ENCODE assay signal across 23 cellular contexts in the genomic region with DNA sequence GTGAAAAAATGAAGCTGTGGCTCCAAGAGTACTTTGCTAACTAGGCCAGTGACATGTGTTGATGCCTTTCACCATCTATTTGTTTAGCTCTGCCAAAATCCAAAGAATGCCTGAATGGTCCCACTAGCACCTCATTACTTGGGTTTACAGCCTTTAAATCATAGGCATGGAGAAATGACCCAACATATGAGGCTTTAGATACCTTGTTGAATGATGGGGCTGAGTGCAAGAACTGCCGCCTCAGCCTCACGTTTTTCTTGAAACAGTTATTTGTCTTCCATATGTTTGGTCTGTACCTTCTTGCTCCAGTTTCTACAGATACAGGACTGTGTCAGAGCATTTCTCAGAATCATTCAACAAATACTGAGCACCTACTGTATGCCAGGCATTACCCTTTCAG. TPM values are rescaled to one million over a fixed set of nuclear protein-coding genes. Genes with fewer than 3 reads are reported as not detected.
DNase-seq lines count a peak whose midpoint lies in the region; ATAC-seq, FAIRE-seq and TF ChIP-seq lines count a peak whose summit lies in the region.
"Had no signal": no experiment of that assay in that cellular context is flagged by ENCODE, and none has a peak within 500 bp of the region (broad histone marks: within the 10 kb centered on the region; RNA-seq: fewer than 3 reads in every experiment).

No MANE protein-coding gene starts in this region.

- ATAC-seq in stimulated activated naive B cell treated with anti-CD40 and anti-IgM and Interleukin-4, amounts not matched to agents 10 μg/mL and 1 μg/mL and 100 μg/mL, for 72 hours (replicated peaks) = no peak
- no peak for ATAC-seq in HG02938 (IDR thresholded peaks at IDR 0.05; ENCODE audit: unreplicated experiment)

- H3K9me3 Mint-ChIP-seq in activated naive CD4-positive, alpha-beta T cell treated with anti-CD3 and anti-CD28 coated beads, Interleukin-2, amount 50 U/mL, for 24 hours = no peaks in the 10 kb centered on the region
- H3K9me3 Mint-ChIP-seq in HFFc6 = no peaks in the 10 kb centered on the region
- no peaks in the 10 kb centered on the region for H3K9me3 Mint-ChIP-seq in stimulated activated naive B cell treated with anti-CD40 and anti-IgM and Interleukin-4, amounts not matched to agents 10 μg/mL and 1 μg/mL and 100 μg/mL, for 72 hours
- H3K9me3 Mint-ChIP-seq: endodermal cell, neural progenitor cell had no signal

- no peak overlapping the region for H2AFZ ChIP-seq in H1 (ENCODE audit: low read length)
- H2AFZ ChIP-seq in trophoblast cell (ENCODE audit: insufficient read depth, low read length, poor library complexity) = no peak overlapping the region
- H2AFZ ChIP-seq: neural progenitor cell had no signal

- H3K4ac ChIP-seq in H1 (replicated peaks; ENCODE audit: insufficient read length, low read depth, low read length) (no peak overlapping the region), trophoblast cell (ENCODE audit: low read depth, low read length) (peak overlapping the region; percentile 12)

- POLR2A ChIA-PET in H1 (lab: Charles Lee; ENCODE audit: partially characterized antibody) = interaction anchor here (1.4 to 66.2 kb wide), 6 partner anchors 4 to 133 kb away, joined by 4 to 2165 read pairs (median 10); a partner anchor contains a TSS

- no peaks in the 10 kb centered on the region for H3K27me3 Mint-ChIP-seq in activated naive CD4-positive, alpha-beta T cell treated with anti-CD3 and anti-CD28 coated beads, Interleukin-2, amount 50 U/mL, for 24 hours
- peaks cover 5% of the 10 kb centered on the region for H3K27me3 Mint-ChIP-seq in HFFc6 (ENCODE audit: insufficient read depth)
- no peaks in the 10 kb centered on the region for H3K27me3 Mint-ChIP-seq in stimulated activated naive B cell treated with anti-CD40 and anti-IgM and Interleukin-4, amounts not matched to agents 10 μg/mL and 1 μg/mL and 100 μg/mL, for 72 hours

- H3K9me3 ChIP-seq in H1 (ENCODE audit: insufficient read depth in 2 of 2, low read depth in 1 of 2, low read length in 1 of 2) (no peaks in the 10 kb centered on the region), trophoblast cell (ENCODE audit: insufficient read depth, low read depth, low read length) (peaks cover 3% of the 10 kb centered on the region)
- H3K9me3 ChIP-seq: BE2C, Caco-2, HAP-1, SJSA1 had no signal

- no peak overlapping the region for H4K8ac ChIP-seq in H1 (ENCODE audit: extremely low read depth, insufficient read depth, low read length)
- no peak overlapping the region for H4K8ac ChIP-seq in trophoblast cell (ENCODE audit: low read depth, low read length)

- no peak overlapping the region for H3K27ac ChIP-seq in H1 (ENCODE audit: low read depth, low read length)
- no peak overlapping the region for H3K27ac ChIP-seq in trophoblast cell (ENCODE audit: low read depth, low read length)
- H3K27ac ChIP-seq: coronary artery, neural progenitor cell, SJSA1 had no signal

- H3K18ac ChIP-seq in H1 (ENCODE audit: extremely low read depth, low read length) (no peak overlapping the region), trophoblast cell (ENCODE audit: low read length) (no peak overlapping the region)

- H3K23ac ChIP-seq in H1 (ENCODE audit: insufficient read length) = no peak overlapping the region
- H3K23ac ChIP-seq in trophoblast cell (ENCODE audit: low read length) = no peak overlapping the region

- 97% methylated on average over 2 of the region's 2 CpGs; no CpG with 5 or more reads in 1 of the 2 experiments for WGBS in H1 (ENCODE audit: extremely low coverage in 1 of 2, insufficient coverage in 1 of 2, insufficient read length in 1 of 2, insufficient replicate concordance in 2 of 2, low coverage in 1 of 2, low lambda C conversion rate in 2 of 2, missing lambda C conversion rate in 1 of 2), 2 experiments
- WGBS in trophoblast cell (ENCODE audit: extremely low coverage, insufficient coverage, insufficient read length) = no CpG with 5 or more reads among the region's 2 CpGs

- peak in 1 of 2 experiments; percentile 57; a peak in 2 of 3 replicates for TF ChIP-seq POLR2A in H1 (IDR thresholded peaks at IDR 0.05; ENCODE audit: control extremely low read depth in 1 of 2, low read depth in 2 of 2, low read length in 2 of 2)

- no peak overlapping the region for H2BK20ac ChIP-seq in H1 (ENCODE audit: low read length)

- H3K36me3 ChIP-seq in H1 (ENCODE audit: control insufficient read depth in 2 of 4, insufficient read depth in 4 of 4, low read length in 3 of 4) (peaks cover 37 to 87% (median 65%) of the 10 kb centered on the region in 4 experiments), trophoblast cell (ENCODE audit: control insufficient read depth in 1 of 2, insufficient read depth in 2 of 2, low read length in 2 of 2) (peaks cover 30 to 58% of the 10 kb centered on the region in 2 experiments)

- peaks cover 45 to 49% of the 10 kb centered on the region in 2 experiments for H4K20me1 ChIP-seq in H1 (replicated peaks in 1 of 2; ENCODE audit: control insufficient read depth in 1 of 2, insufficient read depth in 2 of 2, low read length in 2 of 2)

- no peak for TF ChIP-seq EP300 in H1 (IDR thresholded peaks at IDR 0.05; ENCODE audit: borderline replicate concordance in 1 of 2, low read depth in 2 of 2, low read length in 2 of 2)

- H3K27ac Mint-ChIP-seq in activated naive CD4-positive, alpha-beta T cell treated with anti-CD3 and anti-CD28 coated beads, Interleukin-2, amount 50 U/mL, for 24 hours = peak overlapping the region; percentile 65
- peak overlapping the region; percentile 29; the same call in 1 of the 2 replicates for H3K27ac Mint-ChIP-seq in HFFc6
- no peak overlapping the region for H3K27ac Mint-ChIP-seq in stimulated activated naive B cell treated with anti-CD40 and anti-IgM and Interleukin-4, amounts not matched to agents 10 μg/mL and 1 μg/mL and 100 μg/mL, for 72 hours
- H3K27ac Mint-ChIP-seq: endodermal cell, neural progenitor cell had no signal

- no peak overlapping the region for H4K91ac ChIP-seq in H1 (replicated peaks; ENCODE audit: insufficient read length, low read length)
- no peak overlapping the region for H4K91ac ChIP-seq in trophoblast cell (ENCODE audit: low read depth, low read length)

- H2BK12ac ChIP-seq in H1 (ENCODE audit: low read depth, low read length) (no peak overlapping the region), trophoblast cell (ENCODE audit: low read length) (no peak overlapping the region)

- H2BK15ac ChIP-seq in H1 (ENCODE audit: low read length) = no peak overlapping the region

- H3K4me1 ChIP-seq in H1 (replicated peaks in 1 of 4; ENCODE audit: control insufficient read depth in 3 of 4, insufficient read depth in 4 of 4, low read length in 3 of 4) (peaks cover 0 to 7% (median 2%) of the 10 kb centered on the region in 4 experiments; a peak in 3 of 7 replicates), trophoblast cell (ENCODE audit: control insufficient read depth in 1 of 2, insufficient read depth in 2 of 2, low read length in 2 of 2) (no peaks in the 10 kb centered on the region)
- H3K4me1 ChIP-seq: Caco-2 had no signal

- H3K14ac ChIP-seq in H1 (ENCODE audit: insufficient read length) (no peak overlapping the region), trophoblast cell (ENCODE audit: low read length) (no peak overlapping the region)

- H2BK120ac ChIP-seq in H1 (replicated peaks; ENCODE audit: low read depth, low read length) (no peak overlapping the region), trophoblast cell (ENCODE audit: insufficient read depth, low read length, poor library complexity) (no peak overlapping the region)

- H3K4me2 ChIP-seq in H1 (ENCODE audit: insufficient read depth in 1 of 2, low read depth in 2 of 2, low read length in 2 of 2) = no peak overlapping the region
- H3K4me2 ChIP-seq in trophoblast cell (ENCODE audit: low read length) = no peak overlapping the region
- H3K4me2 ChIP-seq: neural progenitor cell had no signal

- TF ChIP-seq CTCF in HFFc6 (IDR thresholded peaks at IDR 0.05) (no peak), H1 (IDR thresholded peaks at IDR 0.05; ENCODE audit: control extremely low read depth in 1 of 3, insufficient read depth in 1 of 3, low read depth in 1 of 3, low read length in 3 of 3) (no peak)

- H2BK5ac ChIP-seq in H1 (ENCODE audit: low read depth, low read length) (no peak overlapping the region), trophoblast cell (ENCODE audit: low read depth, low read length, poor library complexity) (no peak overlapping the region)

- H3K27me3 ChIP-seq in H1 (replicated peaks in 1 of 4; ENCODE audit: control insufficient read depth in 3 of 4, extremely low read depth in 1 of 4, insufficient read depth in 3 of 4, low read length in 3 of 4) (no peaks in the 10 kb centered on the region), trophoblast cell (ENCODE audit: insufficient read depth, low read length) (no peaks in the 10 kb centered on the region)
- H3K27me3 ChIP-seq: BE2C, neural progenitor cell, SJSA1 had no signal

- no peak overlapping the region for H4K5ac ChIP-seq in H1 (ENCODE audit: insufficient read length, low read depth, low read length)

- CTCF ChIA-PET in H1 (lab: Charles Lee; ENCODE audit: partially characterized antibody) = interaction anchor here (0.6 to 1.8 kb wide), 3 partner anchors 14 to 66 kb away, joined by 3 to 5 read pairs (median 4); a partner anchor contains a TSS

- H2AK5ac ChIP-seq in H1 (ENCODE audit: low read depth, low read length) (no peak overlapping the region), trophoblast cell (ENCODE audit: low read length) (no peak overlapping the region)

- no peak for DNase-seq in activated naive CD4-positive, alpha-beta T cell (lab: John Stamatoyannopoulos, UW)
- DNase-seq in HFFc6 = no peak
- no peak for DNase-seq in H1 (ENCODE audit: low read depth in 1 of 2, low spot score in 2 of 2)
- DNase-seq in trophoblast cell = no peak
- no peak for DNase-seq in stimulated activated naive B cell treated with anti-CD40 and anti-IgM and Interleukin-4, amounts not matched to agents 10 μg/mL and 1 μg/mL and 100 μg/mL, for 72 hours
- no peak for DNase-seq in NCI-H1930 (lab: John Stamatoyannopoulos, UW)
- DNase-seq: activated CD4-positive, alpha-beta T cell treated with anti-CD3 and anti-CD28 coated beads for 4 hours; amniotic stem cell; BE2C; Caco-2; endodermal cell; NCI-H1105; NCI-H2029; NCI-H526 treated with DMSO at 0.1 percent for 48 hours; posterior cingulate gyrus had no signal

- peaks cover 46% of the 10 kb centered on the region for H3K36me3 Mint-ChIP-seq in activated naive CD4-positive, alpha-beta T cell treated with anti-CD3 and anti-CD28 coated beads, Interleukin-2, amount 50 U/mL, for 24 hours
- H3K36me3 Mint-ChIP-seq in HFFc6 (ENCODE audit: low read depth) = peaks cover 74% of the 10 kb centered on the region
- peaks cover 57 to 79% of the 10 kb centered on the region in 2 donors for H3K36me3 Mint-ChIP-seq in stimulated activated naive B cell treated with anti-CD40 and anti-IgM and Interleukin-4, amounts not matched to agents 10 μg/mL and 1 μg/mL and 100 μg/mL, for 72 hours

- peaks cover 75% of the 10 kb centered on the region for H3K4me1 Mint-ChIP-seq in activated naive CD4-positive, alpha-beta T cell treated with anti-CD3 and anti-CD28 coated beads, Interleukin-2, amount 50 U/mL, for 24 hours
- peaks cover 55% of the 10 kb centered on the region for H3K4me1 Mint-ChIP-seq in HFFc6 (ENCODE audit: low read depth)
- peaks cover 32 to 57% of the 10 kb centered on the region in 2 donors for H3K4me1 Mint-ChIP-seq in stimulated activated naive B cell treated with anti-CD40 and anti-IgM and Interleukin-4, amounts not matched to agents 10 μg/mL and 1 μg/mL and 100 μg/mL, for 72 hours

- no peaks in the 10 kb centered on the region for H3K23me2 ChIP-seq in H1 (ENCODE audit: low read depth, low read length)

- H3K56ac ChIP-seq in H1 (replicated peaks; ENCODE audit: insufficient read length, low read depth, low read length) = no peak overlapping the region

- TF ChIP-seq RAD21 in H1 (IDR thresholded peaks at IDR 0.05 in 1 of 2, conservative IDR thresholded peaks at IDR 0.05 in 1 of 2; ENCODE audit: low read depth in 2 of 2, low read length in 2 of 2) = no peak

- peaks cover 6% of the 10 kb centered on the region for H3K79me1 ChIP-seq in H1 (ENCODE audit: low read depth, low read length)
- H3K79me1 ChIP-seq in trophoblast cell (ENCODE audit: low read length) = no peaks in the 10 kb centered on the region

- FAIRE-seq in H1 (lab: Jason Lieb, UNC) = no peak
- FAIRE-seq: keratinocyte had no signal

- H3K9ac ChIP-seq in H1 (replicated peaks in 1 of 4; ENCODE audit: extremely low read depth in 1 of 4, low read depth in 3 of 4, low read length in 3 of 4) (no peak overlapping the region), trophoblast cell (ENCODE audit: low read length) (no peak overlapping the region)
- H3K9ac ChIP-seq: neural progenitor cell had no signal

- no peak overlapping the region for H4K12ac ChIP-seq in trophoblast cell (ENCODE audit: low read depth, low read length)

- H3K4me3 ChIP-seq in H1 (ENCODE audit: extremely low read depth in 1 of 4, insufficient read depth in 2 of 4, low read depth in 3 of 4, low read length in 4 of 4) (no peak overlapping the region), trophoblast cell (ENCODE audit: low read depth, low read length) (no peak overlapping the region)
- H3K4me3 ChIP-seq: HAP-1, neural progenitor cell, SJSA1 had no signal

- H3K79me2 ChIP-seq in H1 (ENCODE audit: control insufficient read depth in 1 of 2, insufficient read depth in 2 of 2, low read length in 2 of 2) (peaks cover 46 to 96% of the 10 kb centered on the region in 2 experiments), trophoblast cell (ENCODE audit: control insufficient read depth, insufficient read depth, low read length, poor library complexity) (peaks cover 9% of the 10 kb centered on the region)

- H3K4me3 Mint-ChIP-seq in activated naive CD4-positive, alpha-beta T cell treated with anti-CD3 and anti-CD28 coated beads, Interleukin-2, amount 50 U/mL, for 24 hours = peak overlapping the region; percentile 91
- no peak overlapping the region for H3K4me3 Mint-ChIP-seq in HFFc6
- no peak overlapping the region for H3K4me3 Mint-ChIP-seq in stimulated activated naive B cell treated with anti-CD40 and anti-IgM and Interleukin-4, amounts not matched to agents 10 μg/mL and 1 μg/mL and 100 μg/mL, for 72 hours
- H3K4me3 Mint-ChIP-seq: endodermal cell, neural progenitor cell had no signal

RNA-seq across cellular contexts. Expression of a gene that starts 8.4 kb away (rescaled TPM):
- 100 to 1,000 TPM; 130 to 147 (median 134) TPM for total RNA-seq in HFFc6 (2021; fragmentation: NEBNext Ultra II Directional; extraction: Animal tissue kit (Norgen Biotek cat#: 25700))
- total RNA-seq in H1 (2021; fragmentation: NEBNext Ultra II Directional; extraction: Animal tissue kit (Norgen Biotek cat#: 25700)) = 192 and 201 TPM in 2 replicates
- 276 and 330 TPM in 2 replicates for polyA plus RNA-seq in H1 (2011; rRNA removed)
- 251 TPM for polyA plus RNA-seq in H1 (2011; cell fraction: cytosol; rRNA removed)
- 120 TPM for polyA plus RNA-seq in H1 (2011; cell fraction: nucleus; rRNA removed)
- 211 to 279 TPM (median 233 TPM) in 4 replicates for polyA plus RNA-seq in H1 (2012, experiment 1 of 2)
- 264 TPM for polyA plus RNA-seq in H1 (2012, experiment 2 of 2)
- polyA plus RNA-seq in H1 (2013, experiment 1 of 2) = 129 TPM
- 128 TPM for polyA plus RNA-seq in H1 (2013, experiment 2 of 2)
- 233 and 261 TPM in 2 replicates for polyA minus RNA-seq in H1 (2011; rRNA and poly(A)+ RNA removed)
- polyA minus RNA-seq in H1 (2011; cell fraction: cytosol; rRNA and poly(A)+ RNA removed) = 68.5 TPM
- 155 TPM for polyA minus RNA-seq in H1 (2011; cell fraction: nucleus; rRNA and poly(A)+ RNA removed)
- polyA plus RNA-seq in trophoblast cell (2013) = 136 and 139 TPM in 2 replicates

RNA-seq across cellular contexts. Expression of a gene that starts 30.4 kb away (rescaled TPM):
- total RNA-seq in HFFc6 (2021; fragmentation: NEBNext Ultra II Directional; extraction: Animal tissue kit (Norgen Biotek cat#: 25700)) = 10 to 100 TPM; 54.1 to 71.5 (median 64.9) TPM
- 142 and 145 TPM in 2 replicates for total RNA-seq in H1 (2021; fragmentation: NEBNext Ultra II Directional; extraction: Animal tissue kit (Norgen Biotek cat#: 25700))
- polyA plus RNA-seq in H1 (2011; rRNA removed) = 67.2 and 81.1 TPM in 2 replicates
- 36.2 TPM for polyA plus RNA-seq in H1 (2011; cell fraction: cytosol; rRNA removed)
- 89.4 TPM for polyA plus RNA-seq in H1 (2011; cell fraction: nucleus; rRNA removed)
- 48.9 to 106 TPM (median 75.9 TPM) in 4 replicates for polyA plus RNA-seq in H1 (2012, experiment 1 of 2)
- 58.7 TPM for polyA plus RNA-seq in H1 (2012, experiment 2 of 2)
- 83.3 TPM for polyA plus RNA-seq in H1 (2013, experiment 1 of 2)
- 76.5 TPM for polyA plus RNA-seq in H1 (2013, experiment 2 of 2)
- polyA minus RNA-seq in H1 (2011; rRNA and poly(A)+ RNA removed) = 36.4 and 42.4 TPM in 2 replicates
- polyA minus RNA-seq in H1 (2011; cell fraction: cytosol; rRNA and poly(A)+ RNA removed) = 61.9 TPM
- 85.1 TPM for polyA minus RNA-seq in H1 (2011; cell fraction: nucleus; rRNA and poly(A)+ RNA removed)
- 57.7 and 58.2 TPM in 2 replicates for polyA plus RNA-seq in trophoblast cell (2013)

RNA-seq across cellular contexts. Expression of a gene that starts 30.8 kb away (rescaled TPM):
- total RNA-seq in HFFc6 (2021; fragmentation: NEBNext Ultra II Directional; extraction: Animal tissue kit (Norgen Biotek cat#: 25700)) = 10 to 100 TPM; 17.0 to 21.1 (median 18.2) TPM
- total RNA-seq in H1 (2021; fragmentation: NEBNext Ultra II Directional; extraction: Animal tissue kit (Norgen Biotek cat#: 25700)) = 27.5 and 30.6 TPM in 2 replicates
- polyA plus RNA-seq in H1 (2011; rRNA removed) = 19.2 and 30.5 TPM in 2 replicates
- polyA plus RNA-seq in H1 (2011; cell fraction: cytosol; rRNA removed) = 32.9 TPM
- polyA plus RNA-seq in H1 (2011; cell fraction: nucleus; rRNA removed) = 37.4 TPM
- polyA plus RNA-seq in H1 (2012, experiment 1 of 2) = 25.2 to 37.5 TPM (median 29.7 TPM) in 4 replicates
- polyA plus RNA-seq in H1 (2012, experiment 2 of 2) = 7.2 TPM
- 25.9 TPM for polyA plus RNA-seq in H1 (2013, experiment 1 of 2)
- 24.2 TPM for polyA plus RNA-seq in H1 (2013, experiment 2 of 2)
- 25.2 and 29.1 TPM in 2 replicates for polyA minus RNA-seq in H1 (2011; rRNA and poly(A)+ RNA removed)
- 11.6 TPM for polyA minus RNA-seq in H1 (2011; cell fraction: cytosol; rRNA and poly(A)+ RNA removed)
- 24.8 TPM for polyA minus RNA-seq in H1 (2011; cell fraction: nucleus; rRNA and poly(A)+ RNA removed)
- polyA plus RNA-seq in trophoblast cell (2013) = 23.6 and 23.8 TPM in 2 replicates

RNA-seq across cellular contexts. Expression of a gene that starts 53.9 kb away (rescaled TPM):
- total RNA-seq in HFFc6 (2021; fragmentation: NEBNext Ultra II Directional; extraction: Animal tissue kit (Norgen Biotek cat#: 25700)) = 10 to 100 TPM; 25.8 to 27.4 (median 26.5) TPM
- total RNA-seq in H1 (2021; fragmentation: NEBNext Ultra II Directional; extraction: Animal tissue kit (Norgen Biotek cat#: 25700)) = 35.2 and 37.1 TPM in 2 replicates
- 37.7 and 57.7 TPM in 2 replicates for polyA plus RNA-seq in H1 (2011; rRNA removed)
- polyA plus RNA-seq in H1 (2011; cell fraction: cytosol; rRNA removed) = 62.4 TPM
- 104 TPM for polyA plus RNA-seq in H1 (2011; cell fraction: nucleus; rRNA removed)
- 55.1 to 70.7 TPM (median 62.8 TPM) in 4 replicates for polyA plus RNA-seq in H1 (2012, experiment 1 of 2)
- polyA plus RNA-seq in H1 (2012, experiment 2 of 2) = 30.4 TPM
- 32.0 TPM for polyA plus RNA-seq in H1 (2013, experiment 1 of 2)
- 33.7 TPM for polyA plus RNA-seq in H1 (2013, experiment 2 of 2)
- 21.6 and 22.1 TPM in 2 replicates for polyA minus RNA-seq in H1 (2011; rRNA and poly(A)+ RNA removed)
- 32.1 TPM for polyA minus RNA-seq in H1 (2011; cell fraction: cytosol; rRNA and poly(A)+ RNA removed)
- 30.1 TPM for polyA minus RNA-seq in H1 (2011; cell fraction: nucleus; rRNA and poly(A)+ RNA removed)
- polyA plus RNA-seq in trophoblast cell (2013) = 34.7 and 34.8 TPM in 2 replicates

RNA-seq across cellular contexts. Expression of a gene that starts 54.0 kb away (rescaled TPM):
- under 1 TPM; 0.19 to 0.66 (median 0.37) TPM for total RNA-seq in HFFc6 (2021; fragmentation: NEBNext Ultra II Directional; extraction: Animal tissue kit (Norgen Biotek cat#: 25700))
- 0.99 and 1.1 TPM in 2 replicates for total RNA-seq in H1 (2021; fragmentation: NEBNext Ultra II Directional; extraction: Animal tissue kit (Norgen Biotek cat#: 25700))
- polyA plus RNA-seq in H1 (2011; rRNA removed) = 0.32 and 0.63 TPM in 2 replicates
- polyA plus RNA-seq in H1 (2011; cell fraction: cytosol; rRNA removed) = 0.25 TPM
- polyA plus RNA-seq in H1 (2011; cell fraction: nucleus; rRNA removed) = 0.68 TPM
- polyA plus RNA-seq in H1 (2012, experiment 1 of 2) = 0.43 to 0.65 TPM (median 0.54 TPM) in 4 replicates
- 0.92 TPM for polyA plus RNA-seq in H1 (2012, experiment 2 of 2)
- 0.36 TPM for polyA plus RNA-seq in H1 (2013, experiment 1 of 2)
- 0.33 TPM for polyA plus RNA-seq in H1 (2013, experiment 2 of 2)
- 0.80 and 1.3 TPM in 2 replicates for polyA minus RNA-seq in H1 (2011; rRNA and poly(A)+ RNA removed)
- polyA minus RNA-seq in H1 (2011; cell fraction: cytosol; rRNA and poly(A)+ RNA removed) = 0.51 TPM
- 2.3 TPM for polyA minus RNA-seq in H1 (2011; cell fraction: nucleus; rRNA and poly(A)+ RNA removed)
- polyA plus RNA-seq in trophoblast cell (2013) = 0.12 and 0.14 TPM in 2 replicates
- total RNA-seq: urinary bladder had no signal
